In genomic region chrX:118883994-118884393, GRCh38 we compare ENCODE assay signal across 19 cellular contexts.
"Had no signal": no experiment of that assay in that cellular context is flagged by ENCODE, and none has a peak within 500 bp of the region (broad histone marks: within the 10 kb centered on the region; RNA-seq: fewer than 3 reads in every experiment).

No MANE protein-coding gene starts in this region.

- H3K4me3 ChIP-seq: MG63, Peyer's patch had no signal

- H3K36me3 ChIP-seq: MG63, Peyer's patch had no signal

- H3K27me3 ChIP-seq: MG63, Peyer's patch had no signal

- H3K27ac ChIP-seq: Peyer's patch had no signal

- H3K9me3 ChIP-seq: MG63, Peyer's patch, SK-N-SH had no signal

- H3K4me2 ChIP-seq: SK-N-SH had no signal

- ATAC-seq: T-cell had no signal

- DNase-seq: Karpas-422, KG1, MG63, NCI-H1092, NCI-H1436, NCI-H187, NCI-H2081 treated with DMSO at 0.1 percent for 48 hours, NCI-H2171, NCI-H226, NCI-H446, NCI-H510A, NCI-H524 treated with DMSO at 0.1 percent for 48 hours, NCI-H69, Peyer's patch, Right ventricle myocardium superior, SIG-M5, SK-N-SH, SW 1271, T-cell had no signal

- H3K4me1 ChIP-seq: Peyer's patch had no signal

- H3K9me2 ChIP-seq: SK-N-SH had no signal
